In the genomic region with DNA sequence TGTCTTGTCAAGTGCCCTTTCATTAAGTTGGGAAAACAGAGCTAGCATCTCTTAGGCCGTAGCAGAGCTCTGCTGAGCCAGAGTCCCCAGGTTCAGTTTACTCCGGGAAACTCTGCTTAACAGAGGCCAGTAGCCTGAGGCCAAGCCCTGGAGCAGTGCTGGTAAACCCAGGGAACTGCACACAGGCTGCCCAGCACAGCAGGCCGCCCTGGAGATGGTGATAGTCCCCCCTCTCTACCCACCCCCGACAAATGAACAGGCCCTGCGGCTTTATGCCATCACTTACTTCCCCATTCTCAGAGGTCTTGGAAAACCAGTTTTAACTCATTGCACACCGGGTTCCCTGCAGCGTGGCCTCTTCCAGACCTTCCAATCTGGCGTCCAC, we compare ENCODE assay signal across 8 cellular contexts. TPM values are rescaled to one million over a fixed set of nuclear protein-coding genes. Genes with fewer than 3 reads are reported as not detected.
A peak's percentile ranks its signal among the peaks of the same experiment; 100 is the strongest.
DNase-seq lines count a peak whose midpoint lies in the region; ATAC-seq, FAIRE-seq and TF ChIP-seq lines count a peak whose summit lies in the region.

No MANE protein-coding gene starts in this region.

- peak overlapping the region; percentile 83 for H3K4me2 ChIP-seq in neural progenitor cell

- H3K9ac ChIP-seq in neural progenitor cell, result no peak overlapping the region

- no peaks in the 10 kb centered on the region for H3K9me3 Mint-ChIP-seq in neural progenitor cell

- H3F3A ChIP-seq in neural progenitor cell (ENCODE audit: low read depth), result peaks cover 47% of the 10 kb centered on the region

- FAIRE-seq in D721Med (lab: Jason Lieb, UNC), result no peak

- H3K36me3 Mint-ChIP-seq in neural progenitor cell, result peaks cover 3% of the 10 kb centered on the region

- H3K27ac Mint-ChIP-seq in neural progenitor cell, result no peak overlapping the region

- ATAC-seq in GM19023 (IDR thresholded peaks at IDR 0.05; ENCODE audit: unreplicated experiment), result no peak
- ATAC-seq in GM19467 (IDR thresholded peaks at IDR 0.05; ENCODE audit: unreplicated experiment), result no peak

- H3K27me3 Mint-ChIP-seq in neural progenitor cell (ENCODE audit: insufficient read depth, low read depth), result peaks cover 11% of the 10 kb centered on the region

- no peak for DNase-seq in GM06990 (ENCODE audit: extremely low read depth, insufficient read length)
- peak; percentile 68 for DNase-seq in NOMO-1 treated with DMSO at 0.1 percent for 48 hours (lab: John Stamatoyannopoulos, UW; ENCODE audit: unreplicated experiment)
- peak in 1 of 10 donors; percentile 32 for DNase-seq in dorsolateral prefrontal cortex
- peak; percentile 42 for DNase-seq in neural progenitor cell (ENCODE audit: low spot score)
- DNase-seq in D721Med (ENCODE audit: insufficient read length, low spot score), result no peak
- no peak for DNase-seq in activated naive CD4-positive, alpha-beta T cell treated with anti-CD3 and anti-CD28 coated beads, Interleukin-2, amount 50 U/mL, for 16 hours

- H3K27ac ChIP-seq in dorsolateral prefrontal cortex (peak overlapping the region in 27 of 59 donors; percentile 1 to 76 (median 41)), neural progenitor cell (peak overlapping the region; percentile 23)

- peaks cover 30% of the 10 kb centered on the region for H3K4me1 ChIP-seq in neural progenitor cell

- peaks cover 51% of the 10 kb centered on the region for H3K79me2 ChIP-seq in neural progenitor cell (ENCODE audit: low read depth)

- intact Hi-C loops in dorsolateral prefrontal cortex (cut with DNase I), result loop anchor here (5.0 to 10.0 kb wide), 6 partner anchors 51 to 229 kb away; partner anchors contain the start of genes ANKRD39 (in 1 of the 2), ARID5A (in 1 of the 2), CNNM3 (in 1 of the 2) and KANSL3 (in 1 of the 2)

- H2AFZ ChIP-seq in neural progenitor cell (replicated peaks), result no peak overlapping the region

- no peaks in the 10 kb centered on the region; the same call in 1 of the 2 replicates for H3K36me3 ChIP-seq in GM06990 (ENCODE audit: control insufficient read depth, insufficient read depth, low read length)
- no peaks in the 10 kb centered on the region for H3K36me3 ChIP-seq in neural progenitor cell

- H3K9me3 ChIP-seq in neural progenitor cell (ENCODE audit: low read depth), result no peaks in the 10 kb centered on the region

- TF ChIP-seq CTCF in GM06990 (IDR thresholded peaks at IDR 0.05; ENCODE audit: insufficient read depth, low read length, poor library complexity, severe bottlenecking), result no peak
- TF ChIP-seq CTCF in dorsolateral prefrontal cortex (IDR thresholded peaks at IDR 0.05 in 54 of 56, conservative IDR thresholded peaks at IDR 0.05 in 2 of 56; ENCODE audit: low read depth in 1 of 56, partially characterized antibody in 56 of 56), result no peak
- no peak for TF ChIP-seq CTCF in neural progenitor cell (IDR thresholded peaks at IDR 0.05)
- no peak for TF ChIP-seq CTCF in D721Med (IDR thresholded peaks at IDR 0.05; ENCODE audit: insufficient read depth, missing control alignments)

- H3K27me3 ChIP-seq in GM06990 (replicated peaks; ENCODE audit: control insufficient read depth, insufficient read depth, low read length) (no peaks in the 10 kb centered on the region), dorsolateral prefrontal cortex (no peaks in the 10 kb centered on the region), neural progenitor cell (no peaks in the 10 kb centered on the region)

- peaks cover 47% of the 10 kb centered on the region for H3K4me1 Mint-ChIP-seq in neural progenitor cell

- H4K20me1 ChIP-seq in neural progenitor cell (ENCODE audit: low read depth), result peaks cover 34% of the 10 kb centered on the region

- H3K4me3 ChIP-seq in GM06990 (replicated peaks; ENCODE audit: low read depth, low read length), result peak overlapping the region; percentile 67
- H3K4me3 ChIP-seq in dorsolateral prefrontal cortex, result peak overlapping the region in 55 of 59 donors; percentile 33 to 88 (median 77)
- H3K4me3 ChIP-seq in neural progenitor cell, result peak overlapping the region; percentile 69

- peak overlapping the region; percentile 78 for H3K4me3 Mint-ChIP-seq in neural progenitor cell

RNA-seq across cellular contexts. Expression of gene CNNM4, which starts 3.5 kb away (rescaled TPM):
- total RNA-seq in dorsolateral prefrontal cortex (10 to 100 TPM in 115 of 120 experiments, 1 to 10 TPM in 5; 9.3 to 21.2 (median 13.1) TPM), neural progenitor cell (ENCODE audit: low replicate concordance) (15.5 and 24.4 TPM in 2 replicates)

RNA-seq across cellular contexts. Expression of gene LMAN2L, which starts 24.4 kb away (rescaled TPM):
- 10 to 100 TPM; 10.1 to 30.4 (median 15.9) TPM for total RNA-seq in dorsolateral prefrontal cortex
- total RNA-seq in neural progenitor cell (ENCODE audit: low replicate concordance), result 25.9 and 39.8 TPM in 2 replicates

RNA-seq across cellular contexts. Expression of gene CNNM3, which starts 51.8 kb away (rescaled TPM):
- 10 to 100 TPM; 15.1 to 52.1 (median 34.2) TPM for total RNA-seq in dorsolateral prefrontal cortex
- total RNA-seq in neural progenitor cell (ENCODE audit: low replicate concordance), result 11.1 and 20.2 TPM in 2 replicates

Comparison
In these comparisons a context has a peak if more than half of its experiments do, and no peak if none do; other contexts are left out.
1. DNase-seq: peak in NOMO-1 treated with DMSO at 0.1 percent for 48 hours (single experiment) and neural progenitor cell (single experiment); none in GM06990 (single experiment), D721Med (single experiment) and activated naive CD4-positive, alpha-beta T cell treated with anti-CD3 and anti-CD28 coated beads, Interleukin-2, amount 50 U/mL, for 16 hours (single experiment).
2. Peak in every context shown above with its lines, with median percentiles within 50 percentile points of each other: H3K4me3 ChIP-seq.